In the genomic region with DNA sequence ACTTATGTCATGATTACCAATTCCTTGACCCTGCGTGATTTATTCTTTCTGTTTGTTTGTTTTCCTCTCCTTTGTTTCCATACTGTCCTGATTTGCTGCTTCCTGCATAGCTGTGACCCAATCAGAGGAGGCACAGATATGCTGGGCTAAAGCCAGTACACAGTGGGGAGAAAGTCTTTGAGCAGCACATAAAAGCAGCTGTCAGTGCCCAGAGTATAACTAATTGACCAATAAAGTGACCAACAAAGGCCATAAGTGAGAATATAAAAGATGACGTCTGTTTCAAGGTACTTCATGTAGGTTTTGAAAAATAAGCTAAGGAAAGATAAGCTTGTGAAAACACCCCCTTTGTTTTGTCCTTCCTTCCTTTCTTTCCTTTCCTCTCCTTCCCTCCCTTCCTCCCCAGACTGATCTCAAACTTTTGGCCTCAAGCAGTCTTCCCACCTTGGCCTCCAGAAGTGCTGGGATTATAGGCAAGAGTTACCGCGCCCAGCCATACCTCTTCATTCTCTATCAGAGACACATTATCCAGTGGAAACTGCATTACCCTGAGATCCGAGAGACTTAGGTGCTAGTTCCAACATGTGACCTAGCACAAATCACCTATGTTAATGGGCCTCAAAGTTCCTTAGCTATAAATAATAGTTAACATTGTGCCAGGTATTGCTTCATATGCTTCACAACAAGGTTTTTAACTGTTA, we compare ENCODE assay signal across 1 cellular context.
TF ChIP-seq lines count a peak whose summit lies in the region.

No MANE protein-coding gene starts in this region.

TF ChIP-seq in IMR-90, 13 proteins besides CTCF, POLR2A, EP300 and RAD21:
- TF ChIP-seq, protein P1, sequence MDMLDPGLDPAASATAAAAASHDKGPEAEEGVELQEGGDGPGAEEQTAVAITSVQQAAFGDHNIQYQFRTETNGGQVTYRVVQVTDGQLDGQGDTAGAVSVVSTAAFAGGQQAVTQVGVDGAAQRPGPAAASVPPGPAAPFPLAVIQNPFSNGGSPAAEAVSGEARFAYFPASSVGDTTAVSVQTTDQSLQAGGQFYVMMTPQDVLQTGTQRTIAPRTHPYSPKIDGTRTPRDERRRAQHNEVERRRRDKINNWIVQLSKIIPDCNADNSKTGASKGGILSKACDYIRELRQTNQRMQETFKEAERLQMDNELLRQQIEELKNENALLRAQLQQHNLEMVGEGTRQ (IDR thresholded peaks at IDR 0.05; ENCODE audit: low read depth, low read length) = no peak
- TF ChIP-seq RFX5 (IDR thresholded peaks at IDR 0.05; ENCODE audit: low read depth, low read length) = no peak
- no peak for TF ChIP-seq MAFK (IDR thresholded peaks at IDR 0.05; ENCODE audit: low read depth, low read length)
- TF ChIP-seq FOS (IDR thresholded peaks at IDR 0.05; ENCODE audit: low read depth, low read length) = no peak
- no peak for TF ChIP-seq SMC3 (IDR thresholded peaks at IDR 0.05; ENCODE audit: low read depth, low read length)
- no peak for TF ChIP-seq CEBPB (IDR thresholded peaks at IDR 0.05; ENCODE audit: low read depth, low read length)
- no peak for TF ChIP-seq MXI1 (IDR thresholded peaks at IDR 0.05; ENCODE audit: borderline replicate concordance, low read depth, low read length)
- TF ChIP-seq, protein P2, sequence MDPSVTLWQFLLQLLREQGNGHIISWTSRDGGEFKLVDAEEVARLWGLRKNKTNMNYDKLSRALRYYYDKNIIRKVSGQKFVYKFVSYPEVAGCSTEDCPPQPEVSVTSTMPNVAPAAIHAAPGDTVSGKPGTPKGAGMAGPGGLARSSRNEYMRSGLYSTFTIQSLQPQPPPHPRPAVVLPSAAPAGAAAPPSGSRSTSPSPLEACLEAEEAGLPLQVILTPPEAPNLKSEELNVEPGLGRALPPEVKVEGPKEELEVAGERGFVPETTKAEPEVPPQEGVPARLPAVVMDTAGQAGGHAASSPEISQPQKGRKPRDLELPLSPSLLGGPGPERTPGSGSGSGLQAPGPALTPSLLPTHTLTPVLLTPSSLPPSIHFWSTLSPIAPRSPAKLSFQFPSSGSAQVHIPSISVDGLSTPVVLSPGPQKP (IDR thresholded peaks at IDR 0.05; ENCODE audit: borderline replicate concordance, low read depth, low read length) = no peak
- no peak for TF ChIP-seq NFE2L2 (IDR thresholded peaks at IDR 0.05; ENCODE audit: low read depth, low read length)
- TF ChIP-seq BHLHE40 (IDR thresholded peaks at IDR 0.05; ENCODE audit: low read depth, low read length) = no peak
- no peak for TF ChIP-seq MAZ (IDR thresholded peaks at IDR 0.05; ENCODE audit: borderline replicate concordance, low read depth, low read length)
- TF ChIP-seq CHD1 (IDR thresholded peaks at IDR 0.05; ENCODE audit: low read depth, low read length) = no peak
- TF ChIP-seq RCOR1 (IDR thresholded peaks at IDR 0.05; ENCODE audit: insufficient replicate concordance, low read length) = no peak
